8 cellular contexts compared by ENCODE assay signal in the genomic region with DNA sequence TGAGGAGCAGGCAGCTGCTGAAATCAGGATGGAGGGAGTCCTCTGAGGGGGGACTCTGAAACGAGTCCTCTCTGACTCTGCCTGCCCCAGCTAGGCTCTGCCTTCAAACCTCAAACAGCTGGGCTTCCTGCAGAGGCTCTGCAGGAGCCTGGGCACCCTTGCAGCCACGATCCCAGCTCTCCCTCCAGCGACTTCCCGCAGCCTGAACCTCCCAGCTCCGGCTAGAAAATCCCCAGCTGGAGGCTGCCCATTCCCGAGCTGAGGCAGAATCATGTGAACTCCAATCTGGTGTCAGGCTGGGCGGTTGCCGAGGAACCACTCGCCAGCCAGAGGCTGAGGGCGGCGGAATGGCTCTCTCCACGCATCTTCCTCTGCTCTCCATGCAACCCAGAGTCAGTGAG. TPM values are rescaled to one million over a fixed set of nuclear protein-coding genes. Genes with fewer than 3 reads are reported as not detected.
DNase-seq lines count a peak whose midpoint lies in the region; FAIRE-seq and TF ChIP-seq lines count a peak whose summit lies in the region.

Gene GPR68 (minus strand): TSS at position 204 of the 401 bp plus-strand sequence. CDS start 9,654 bp downstream, outside the sequence.

- no peak for TF ChIP-seq CTCF in cardiac fibroblast (IDR thresholded peaks at IDR 0.05; ENCODE audit: low read depth, low read length)
- TF ChIP-seq CTCF in kidney (IDR thresholded peaks at IDR 0.05; ENCODE audit: borderline replicate concordance, extremely low read depth, insufficient read depth) = no peak

- H3K9ac ChIP-seq in kidney (ENCODE audit: low read length in 2 of 2) = no peak within 1 kb of the TSS

- no peaks in the 10 kb centered on the region for H3K9me3 ChIP-seq in kidney (ENCODE audit: control insufficient read depth in 1 of 2, low read length in 2 of 2)

- intact Hi-C loops in kidney (cut with DNase I) = no loop called here

- H3K27ac ChIP-seq in kidney (ENCODE audit: low read depth in 2 of 2, low read length in 2 of 2) = no peak within 1 kb of the TSS

- no peak for FAIRE-seq in kidney (lab: Jason Lieb, UNC)

- no peaks in the 10 kb centered on the region for H3K36me3 ChIP-seq in kidney (ENCODE audit: control insufficient read depth in 1 of 2, insufficient read depth in 2 of 2, low read length in 2 of 2)

- H3K4me3 ChIP-seq in cardiac fibroblast (replicated peaks in 1 of 2; ENCODE audit: low read depth in 2 of 2, low read length in 2 of 2) (peak within 1 kb of the TSS in 1 of 2 donors; percentile 24), kidney (ENCODE audit: low read length in 2 of 2) (no peak within 1 kb of the TSS)

- peak; percentile 54 for DNase-seq in NK-92 treated with Interleukin-12 subunit alpha and Interleukin-12 subunit beta, amount 100 ng/mL, for 24 hours (lab: John Stamatoyannopoulos, UW)
- DNase-seq in NK-92 (lab: John Stamatoyannopoulos, UW; ENCODE audit: unreplicated experiment) = no peak
- DNase-seq in NCI-H510A treated with DMSO at 0.1 percent for 48 hours (lab: John Stamatoyannopoulos, UW) = peak; percentile 43
- DNase-seq in cardiac fibroblast (ENCODE audit: low read depth in 2 of 2) = peak; percentile 50 to 81
- DNase-seq in kidney = peak; percentile 82
- peak; percentile 84 for DNase-seq in stromal cell of bone marrow (ENCODE audit: low read depth)
- DNase-seq in GM19240 (ENCODE audit: insufficient read length, low spot score) = no peak
- DNase-seq in amniotic stem cell (lab: John Stamatoyannopoulos, UW) = no peak

- H3K4me1 ChIP-seq in kidney (ENCODE audit: control insufficient read depth in 1 of 2, insufficient read depth in 1 of 2, low read depth in 1 of 2, low read length in 2 of 2) = no peaks in the 10 kb centered on the region

RNA-seq across cellular contexts. Expression of gene GPR68, which starts in this region (rescaled TPM):
- 1.7 TPM for total RNA-seq in kidney
- 0.82 TPM for polyA plus RNA-seq in kidney (ENCODE audit: insufficient read depth, low read depth, low replicate concordance)

Comparison
In these comparisons a context has a peak if more than half of its experiments do, and no peak if none do; other contexts are left out.
1. DNase-seq: peak in NK-92 treated with Interleukin-12 subunit alpha and Interleukin-12 subunit beta, amount 100 ng/mL, for 24 hours (single experiment), NCI-H510A treated with DMSO at 0.1 percent for 48 hours (single experiment), cardiac fibroblast (2 of 2), kidney (single experiment) and stromal cell of bone marrow (single experiment); none in NK-92 (single experiment), GM19240 (single experiment) and amniotic stem cell (single experiment).